7 cellular contexts compared by ENCODE assay signal in the genomic region with DNA sequence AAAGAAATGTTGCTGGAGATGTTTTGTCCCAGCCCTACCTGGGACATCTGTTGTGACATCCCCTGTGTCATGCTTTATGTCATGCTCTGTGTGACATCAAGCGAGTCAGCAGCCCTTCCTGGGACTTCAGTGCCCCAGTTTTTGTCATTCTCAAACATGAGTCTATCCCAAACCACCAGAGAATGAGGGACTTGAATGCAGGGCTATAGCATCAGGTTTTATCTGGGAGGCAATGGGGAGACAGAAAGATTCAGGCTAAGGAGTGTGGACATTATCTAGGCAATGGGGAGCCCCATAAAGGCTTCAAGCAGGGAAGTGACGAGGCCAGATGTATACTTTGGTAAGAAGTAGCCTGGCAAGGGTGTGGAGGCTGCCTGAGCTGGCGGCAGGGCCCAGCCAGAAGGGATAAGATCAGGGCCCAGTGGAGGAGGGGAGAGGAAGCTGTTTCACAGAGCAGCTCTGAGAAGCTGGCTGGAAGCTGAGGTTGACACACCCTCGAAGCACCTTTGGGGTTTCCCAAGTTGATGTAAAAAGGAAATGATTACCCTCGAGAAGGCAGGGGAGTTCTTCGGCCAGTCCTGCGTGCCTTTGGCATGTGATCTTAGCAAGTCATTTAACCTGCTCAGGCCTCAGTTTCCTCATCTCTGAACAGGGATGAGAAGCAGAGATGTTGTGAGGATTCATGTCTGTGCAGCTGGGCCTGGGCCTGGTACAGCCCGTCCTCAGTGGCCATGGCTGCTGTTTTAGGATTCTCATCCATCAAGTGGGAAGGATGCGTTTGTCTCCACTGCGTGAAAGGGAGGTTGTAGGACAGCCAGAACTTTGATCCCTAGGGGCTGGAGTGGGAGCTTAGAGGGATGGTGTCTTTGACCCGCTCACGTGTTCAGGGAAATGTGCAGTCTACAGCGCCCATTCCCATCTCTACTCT. TPM values are rescaled to one million over a fixed set of nuclear protein-coding genes. Genes with fewer than 3 reads are reported as not detected.
DNase-seq lines count a peak whose midpoint lies in the region; ATAC-seq and TF ChIP-seq lines count a peak whose summit lies in the region.

No MANE protein-coding gene starts in this region.

- POLR2A ChIA-PET in naive thymus-derived CD4-positive, alpha-beta T cell (lab: Charles Lee), result interaction anchor here (0.6 to 2.2 kb wide), 14 partner anchors 12 to 266 kb away, joined by 3 to 9 read pairs (median 4); partner anchors contain the start of genes CRELD1, IRAK2, TATDN2 and VHL

- H3K4me3 ChIP-seq in ascending aorta, result no peak overlapping the region
- no peak overlapping the region for H3K4me3 ChIP-seq in naive thymus-derived CD4-positive, alpha-beta T cell (ENCODE audit: low read length)
- H3K4me3 ChIP-seq in suprapubic skin, result no peak overlapping the region

- TF ChIP-seq EP300 in suprapubic skin (IDR thresholded peaks at IDR 0.05), result no peak

- WGBS in suprapubic skin, result 55% methylated on average over 13 of the region's 13 CpGs

- ATAC-seq in GM19035 (IDR thresholded peaks at IDR 0.05; ENCODE audit: unreplicated experiment), result peak; percentile 61
- ATAC-seq in HG03060 (IDR thresholded peaks at IDR 0.05; ENCODE audit: low read depth, unreplicated experiment), result peak; percentile 56
- ATAC-seq in naive thymus-derived CD4-positive, alpha-beta T cell, result peak; percentile 86

- H3K4me1 ChIP-seq in ascending aorta (peaks cover 12 to 35% of the 10 kb centered on the region in 2 donors), suprapubic skin (peaks cover 50% of the 10 kb centered on the region)
- H3K4me1 ChIP-seq in naive thymus-derived CD4-positive, alpha-beta T cell (ENCODE audit: control insufficient read depth in 2 of 2, insufficient read depth in 2 of 2, low read length in 2 of 2), result peaks cover 46 to 57% of the 10 kb centered on the region in 2 donors

- peak overlapping the region; percentile 47 for H3K4me3 Mint-ChIP-seq in T-helper 1 cell treated with Interleukin-12 subunit alpha and Interleukin-12 subunit beta and Interleukin-4 antibody, amounts not matched to agents 30 μg/mL and 1 μg/mL, for 36 hours
- peak overlapping the region; percentile 66 to 80 (median 73) for H3K4me3 Mint-ChIP-seq in naive thymus-derived CD4-positive, alpha-beta T cell

- TF ChIP-seq CTCF in ascending aorta (IDR thresholded peaks at IDR 0.05) (no peak), suprapubic skin (IDR thresholded peaks at IDR 0.05) (no peak)

- H3K27ac Mint-ChIP-seq in T-helper 1 cell treated with Interleukin-12 subunit alpha and Interleukin-12 subunit beta and Interleukin-4 antibody, amounts not matched to agents 30 μg/mL and 1 μg/mL, for 36 hours, result peak overlapping the region; percentile 97
- peak overlapping the region; percentile 84 to 99 (median 93) for H3K27ac Mint-ChIP-seq in naive thymus-derived CD4-positive, alpha-beta T cell

- H3K9me3 ChIP-seq in ascending aorta, result no peaks in the 10 kb centered on the region
- H3K9me3 ChIP-seq in naive thymus-derived CD4-positive, alpha-beta T cell (ENCODE audit: control insufficient read depth in 2 of 3, low read length in 3 of 3), result no peaks in the 10 kb centered on the region
- H3K9me3 ChIP-seq in suprapubic skin, result no peaks in the 10 kb centered on the region

- H3K36me3 ChIP-seq in ascending aorta, result peaks cover 5 to 13% of the 10 kb centered on the region in 2 donors
- H3K36me3 ChIP-seq in naive thymus-derived CD4-positive, alpha-beta T cell (ENCODE audit: control insufficient read depth in 2 of 3, insufficient read depth in 3 of 3, low read length in 3 of 3), result no peaks in the 10 kb centered on the region
- H3K36me3 ChIP-seq in suprapubic skin, result peaks cover 3% of the 10 kb centered on the region

- CTCF ChIA-PET in naive thymus-derived CD4-positive, alpha-beta T cell (lab: Charles Lee), result interaction anchor here (0.6 to 1.5 kb wide), 5 partner anchors 9 to 51 kb away, joined by 3 to 4 read pairs (median 4); no protein-coding TSS in a partner anchor

- peaks cover 30% of the 10 kb centered on the region for H3K36me3 Mint-ChIP-seq in T-helper 1 cell treated with Interleukin-12 subunit alpha and Interleukin-12 subunit beta and Interleukin-4 antibody, amounts not matched to agents 30 μg/mL and 1 μg/mL, for 36 hours (ENCODE audit: low read depth)
- peaks cover 5 to 25% (median 12%) of the 10 kb centered on the region in 5 donors for H3K36me3 Mint-ChIP-seq in naive thymus-derived CD4-positive, alpha-beta T cell

- H3K9me3 Mint-ChIP-seq in T-helper 1 cell treated with Interleukin-12 subunit alpha and Interleukin-12 subunit beta and Interleukin-4 antibody, amounts not matched to agents 30 μg/mL and 1 μg/mL, for 36 hours, result peaks cover 3% of the 10 kb centered on the region
- H3K9me3 Mint-ChIP-seq in naive thymus-derived CD4-positive, alpha-beta T cell, result no peaks in the 10 kb centered on the region

- H3K27me3 Mint-ChIP-seq in T-helper 1 cell treated with Interleukin-12 subunit alpha and Interleukin-12 subunit beta and Interleukin-4 antibody, amounts not matched to agents 30 μg/mL and 1 μg/mL, for 36 hours (ENCODE audit: low read depth), result no peaks in the 10 kb centered on the region
- no peaks in the 10 kb centered on the region for H3K27me3 Mint-ChIP-seq in naive thymus-derived CD4-positive, alpha-beta T cell

- no peak for TF ChIP-seq POLR2A in suprapubic skin (IDR thresholded peaks at IDR 0.05)

- H3K27ac ChIP-seq in ascending aorta (peak overlapping the region; percentile 32 to 53), suprapubic skin (peak overlapping the region; percentile 34)
- peak overlapping the region; percentile 89 for H3K27ac ChIP-seq in naive thymus-derived CD4-positive, alpha-beta T cell (ENCODE audit: low read depth, low read length)

- H3K4me1 Mint-ChIP-seq in T-helper 1 cell treated with Interleukin-12 subunit alpha and Interleukin-12 subunit beta and Interleukin-4 antibody, amounts not matched to agents 30 μg/mL and 1 μg/mL, for 36 hours (ENCODE audit: low read depth), result peaks cover 60% of the 10 kb centered on the region
- peaks cover 45 to 86% (median 72%) of the 10 kb centered on the region in 7 donors for H3K4me1 Mint-ChIP-seq in naive thymus-derived CD4-positive, alpha-beta T cell

- intact Hi-C loops in ascending aorta (cut with DNase I), result no loop called here
- intact Hi-C loops in naive thymus-derived CD4-positive, alpha-beta T cell (cut with micrococcal nuclease), result loop anchor here (1.0 to 2.0 kb wide), 7 partner anchors 10 to 58 kb away; partner anchors contain the start of genes IRAK2 (in 2 of the 2) and VHL (in 1 of the 2)

- DNase-seq in ascending aorta (ENCODE audit: low spot score in 2 of 2) (no peak), suprapubic skin (ENCODE audit: low spot score in 2 of 2) (no peak), AG08395 (ENCODE audit: low spot score) (no peak)
- peak; percentile 33 to 84 (median 67) for DNase-seq in naive thymus-derived CD4-positive, alpha-beta T cell

- H3K27me3 ChIP-seq in ascending aorta (no peaks in the 10 kb centered on the region), suprapubic skin (no peaks in the 10 kb centered on the region)
- H3K27me3 ChIP-seq in naive thymus-derived CD4-positive, alpha-beta T cell (ENCODE audit: control insufficient read depth in 2 of 2, insufficient read depth in 2 of 2, low read length in 2 of 2), result no peaks in the 10 kb centered on the region

RNA-seq across cellular contexts. Expression of gene IRAK2, which starts 34.3 kb away (rescaled TPM):
- total RNA-seq in ascending aorta (1.3 TPM), suprapubic skin (10 to 100 TPM in 1 of 4 donors, 1 to 10 TPM in 3; 3.6 to 13.6 (median 7.4) TPM)
- total RNA-seq in naive thymus-derived CD4-positive, alpha-beta T cell, result 1 to 10 TPM; 1.5 to 4.8 (median 2.3) TPM
- polyA plus RNA-seq in naive thymus-derived CD4-positive, alpha-beta T cell, result 1 to 10 TPM; 2.3 to 3.8 TPM

RNA-seq across cellular contexts. Expression of gene TATDN2, which starts 49.2 kb away (rescaled TPM):
- 29.1 TPM for total RNA-seq in ascending aorta
- total RNA-seq in naive thymus-derived CD4-positive, alpha-beta T cell, result 10 to 100 TPM; 52.9 to 88.8 (median 71.6) TPM
- polyA plus RNA-seq in naive thymus-derived CD4-positive, alpha-beta T cell, result 10 to 100 TPM; 12.9 to 26.8 TPM
- 10 to 100 TPM; 22.1 to 33.7 (median 26.3) TPM for total RNA-seq in suprapubic skin

RNA-seq across cellular contexts. Expression of gene VHL, which starts 57.4 kb away (rescaled TPM):
- 34.4 TPM for total RNA-seq in ascending aorta
- total RNA-seq in naive thymus-derived CD4-positive, alpha-beta T cell, result 10 to 100 TPM; 56.8 to 77.0 (median 67.0) TPM
- polyA plus RNA-seq in naive thymus-derived CD4-positive, alpha-beta T cell, result 10 to 100 TPM; 16.7 to 34.6 TPM
- total RNA-seq in suprapubic skin, result 10 to 100 TPM; 36.4 to 49.1 (median 42.8) TPM

Comparison
In these comparisons a context has a peak if more than half of its experiments do, and no peak if none do; other contexts are left out.
1. DNase-seq: peak in naive thymus-derived CD4-positive, alpha-beta T cell (9 of 9); none in ascending aorta (0 of 2), suprapubic skin (0 of 2) and AG08395 (single experiment).
2. H3K27ac ChIP-seq: peak in every context shown above with its lines; median percentile 89 in naive thymus-derived CD4-positive, alpha-beta T cell; 42 in ascending aorta; 34 in suprapubic skin.
3. Peak in every context shown above with its lines, with median percentiles within 50 percentile points of each other: ATAC-seq.